Comparison of ENCODE assay signal across 18 cellular contexts in genomic region chr14:99265571-99265970, GRCh38. TPM values are rescaled to one million over a fixed set of nuclear protein-coding genes. Genes with fewer than 3 reads are reported as not detected.
A peak's percentile ranks its signal among the peaks of the same experiment; 100 is the strongest.
DNase-seq lines count a peak whose midpoint lies in the region; ATAC-seq and TF ChIP-seq lines count a peak whose summit lies in the region.
"Had no signal": no experiment of that assay in that cellular context is flagged by ENCODE, and none has a peak within 500 bp of the region (broad histone marks: within the 10 kb centered on the region; RNA-seq: fewer than 3 reads in every experiment).

No MANE protein-coding gene starts in this region.

- no peak overlapping the region for H2AFZ ChIP-seq in MM.1S (ENCODE audit: low read length)

- POLR2A ChIA-PET in activated CD4-positive, alpha-beta memory T cell treated with anti-CD3 and anti-CD28 coated beads for 36 hours (lab: Charles Lee) = interaction anchor here (0.7 to 19.8 kb wide), 11 partner anchors 8 to 1288 kb away, joined by 3 to 425 read pairs (median 7); no protein-coding TSS in a partner anchor

- H3K4me1 Mint-ChIP-seq in activated CD8-positive, alpha-beta memory T cell treated with anti-CD3 and anti-CD28 coated beads, Interleukin-2, amount 10 ng/mL, durations not matched to agents 7 days and 5 days = peaks cover 64% of the 10 kb centered on the region
- peaks cover 60% of the 10 kb centered on the region for H3K4me1 Mint-ChIP-seq in activated CD4-positive, alpha-beta memory T cell treated with anti-CD3 and anti-CD28 coated beads for 36 hours (ENCODE audit: low read depth)
- peaks cover 76% of the 10 kb centered on the region for H3K4me1 Mint-ChIP-seq in stimulated activated naive CD8-positive, alpha-beta T cell treated with anti-CD3 and anti-CD28 coated beads, Interleukin-15, amount 100 ng/mL, for 72 hours

- H3K27me3 Mint-ChIP-seq in activated CD8-positive, alpha-beta memory T cell treated with anti-CD3 and anti-CD28 coated beads, Interleukin-2, amount 10 ng/mL, durations not matched to agents 7 days and 5 days = peaks cover 2% of the 10 kb centered on the region
- no peaks in the 10 kb centered on the region for H3K27me3 Mint-ChIP-seq in activated CD4-positive, alpha-beta memory T cell treated with anti-CD3 and anti-CD28 coated beads for 36 hours
- no peaks in the 10 kb centered on the region for H3K27me3 Mint-ChIP-seq in stimulated activated naive CD8-positive, alpha-beta T cell treated with anti-CD3 and anti-CD28 coated beads, Interleukin-15, amount 100 ng/mL, for 72 hours

- H3K4me3 ChIP-seq in MM.1S (ENCODE audit: low read length) = no peak overlapping the region

- CTCF ChIA-PET in activated CD8-positive, alpha-beta memory T cell treated with anti-CD3 and anti-CD28 coated beads, Interleukin-2, amount 10 ng/mL, durations not matched to agents 7 days and 5 days (lab: Charles Lee) = interaction anchor here (1.1 to 14.3 kb wide), 20 partner anchors 9 to 1556 kb away, joined by 3 to 395 read pairs (median 6); no protein-coding TSS in a partner anchor
- CTCF ChIA-PET in activated CD4-positive, alpha-beta memory T cell treated with anti-CD3 and anti-CD28 coated beads for 36 hours (lab: Charles Lee) = interaction anchor here (0.7 to 10.4 kb wide), 23 partner anchors 17 to 1288 kb away, joined by 3 to 130 read pairs (median 8); no protein-coding TSS in a partner anchor

- no peak overlapping the region for H3K9ac ChIP-seq in MM.1S (ENCODE audit: low read length)

- H4K20me1 ChIP-seq in MM.1S (ENCODE audit: insufficient read depth, low read length) = no peaks in the 10 kb centered on the region

- no peaks in the 10 kb centered on the region for H3K9me3 Mint-ChIP-seq in activated CD8-positive, alpha-beta memory T cell treated with anti-CD3 and anti-CD28 coated beads, Interleukin-2, amount 10 ng/mL, durations not matched to agents 7 days and 5 days (ENCODE audit: low read depth)
- H3K9me3 Mint-ChIP-seq in activated CD4-positive, alpha-beta memory T cell treated with anti-CD3 and anti-CD28 coated beads for 36 hours = no peaks in the 10 kb centered on the region
- H3K9me3 Mint-ChIP-seq in stimulated activated naive CD8-positive, alpha-beta T cell treated with anti-CD3 and anti-CD28 coated beads, Interleukin-15, amount 100 ng/mL, for 72 hours = no peaks in the 10 kb centered on the region
- H3K9me3 Mint-ChIP-seq: memory B cell had no signal

- H3K36me3 Mint-ChIP-seq in activated CD8-positive, alpha-beta memory T cell treated with anti-CD3 and anti-CD28 coated beads, Interleukin-2, amount 10 ng/mL, durations not matched to agents 7 days and 5 days = peaks cover 50% of the 10 kb centered on the region
- peaks cover 61% of the 10 kb centered on the region for H3K36me3 Mint-ChIP-seq in activated CD4-positive, alpha-beta memory T cell treated with anti-CD3 and anti-CD28 coated beads for 36 hours
- H3K36me3 Mint-ChIP-seq: memory B cell had no signal

- no peak for ATAC-seq in activated CD8-positive, alpha-beta memory T cell treated with anti-CD3 and anti-CD28 coated beads, Interleukin-2, amount 10 ng/mL, durations not matched to agents 7 days and 5 days
- no peak for ATAC-seq in foreskin keratinocyte
- ATAC-seq in stimulated activated naive CD8-positive, alpha-beta T cell treated with anti-CD3 and anti-CD28 coated beads, Interleukin-15, amount 100 ng/mL, for 72 hours = no peak
- ATAC-seq: HCT116 had no signal

- no peaks in the 10 kb centered on the region for H3F3A ChIP-seq in MM.1S (ENCODE audit: insufficient read depth, low read length)

- H3K27ac Mint-ChIP-seq in activated CD8-positive, alpha-beta memory T cell treated with anti-CD3 and anti-CD28 coated beads, Interleukin-2, amount 10 ng/mL, durations not matched to agents 7 days and 5 days = peak overlapping the region; percentile 98
- peak overlapping the region; percentile 100 for H3K27ac Mint-ChIP-seq in activated CD4-positive, alpha-beta memory T cell treated with anti-CD3 and anti-CD28 coated beads for 36 hours
- peak overlapping the region; percentile 87 to 96 for H3K27ac Mint-ChIP-seq in stimulated activated naive CD8-positive, alpha-beta T cell treated with anti-CD3 and anti-CD28 coated beads, Interleukin-15, amount 100 ng/mL, for 72 hours
- H3K27ac Mint-ChIP-seq: memory B cell had no signal

- H3K27me3 ChIP-seq in foreskin keratinocyte (no peaks in the 10 kb centered on the region), MM.1S (replicated peaks; ENCODE audit: insufficient read depth, low read length) (no peaks in the 10 kb centered on the region)

- H3K4me2 ChIP-seq in MM.1S (ENCODE audit: low read depth, low read length) = no peak overlapping the region

- H3K4me1 ChIP-seq in foreskin keratinocyte (peaks cover 41% of the 10 kb centered on the region), MM.1S (ENCODE audit: low read length) (no peaks in the 10 kb centered on the region)
- H3K4me1 ChIP-seq: Caco-2 had no signal

- peak overlapping the region; percentile 96 for H3K4me3 Mint-ChIP-seq in activated CD8-positive, alpha-beta memory T cell treated with anti-CD3 and anti-CD28 coated beads, Interleukin-2, amount 10 ng/mL, durations not matched to agents 7 days and 5 days
- H3K4me3 Mint-ChIP-seq in activated CD4-positive, alpha-beta memory T cell treated with anti-CD3 and anti-CD28 coated beads for 36 hours = peak overlapping the region; percentile 96
- H3K4me3 Mint-ChIP-seq in stimulated activated naive CD8-positive, alpha-beta T cell treated with anti-CD3 and anti-CD28 coated beads, Interleukin-15, amount 100 ng/mL, for 72 hours = peak overlapping the region; percentile 90 to 98
- H3K4me3 Mint-ChIP-seq: memory B cell had no signal

- no peak for TF ChIP-seq CTCF in foreskin keratinocyte (conservative IDR thresholded peaks at IDR 0.05)
- TF ChIP-seq CTCF in MM.1S (IDR thresholded peaks at IDR 0.05; ENCODE audit: low read length) = no peak

- H3K9me2 ChIP-seq in MM.1S (replicated peaks; ENCODE audit: insufficient read depth, low read length) = no peaks in the 10 kb centered on the region

- H3K9me3 ChIP-seq in MM.1S (replicated peaks; ENCODE audit: insufficient read depth, low read length) = no peaks in the 10 kb centered on the region
- H3K9me3 ChIP-seq: Caco-2 had no signal

- no peaks in the 10 kb centered on the region for H3K79me2 ChIP-seq in MM.1S (ENCODE audit: low read length)

- intact Hi-C loops in activated CD4-positive, alpha-beta memory T cell treated with anti-CD3 and anti-CD28 coated beads for 36 hours (cut with micrococcal nuclease) = loop anchor here (5.0 to 10.0 kb wide), 5 partner anchors 283 to 1808 kb away; partner anchors contain the start of gene EVL

- H3K27ac ChIP-seq in foreskin keratinocyte = peak overlapping the region; percentile 92
- no peak overlapping the region for H3K27ac ChIP-seq in MM.1S (ENCODE audit: low read length)

- H3K36me3 ChIP-seq in MM.1S (replicated peaks; ENCODE audit: insufficient read depth, low read length) = no peaks in the 10 kb centered on the region

- DNase-seq in activated CD8-positive, alpha-beta memory T cell treated with anti-CD3 and anti-CD28 coated beads, Interleukin-2, amount 10 ng/mL, durations not matched to agents 7 days and 5 days = peak; percentile 50
- DNase-seq in activated CD8-positive, alpha-beta memory T cell treated with anti-CD3 and anti-CD28 coated beads, Interleukin-2, amount 50 U/mL, for 4 hours = no peak
- DNase-seq in activated CD4-positive, alpha-beta memory T cell treated with anti-CD3 and anti-CD28 coated beads for 36 hours = no peak
- DNase-seq in foreskin keratinocyte (no peak), HPDE6-E6E7 (ENCODE audit: extremely low spot score) (no peak), MM.1S (no peak)
- DNase-seq in stimulated activated naive CD8-positive, alpha-beta T cell treated with anti-CD3 and anti-CD28 coated beads, Interleukin-15, amount 100 ng/mL, for 72 hours = peak in 1 of 2 donors; percentile 12
- DNase-seq in stimulated activated CD4-positive, alpha-beta T cell treated with anti-CD3 and anti-CD28 coated beads, Interleukin-12 subunit alpha, Interleukin-12 subunit beta, amount 100 ng/mL, for 4 hours = no peak
- DNase-seq: activated CD4-positive, alpha-beta T cell treated with anti-CD3 and anti-CD28 coated beads, Interleukin-2, amount 50 U/mL, for 4 hours; Caco-2; NCI-H1105 treated with DMSO at 0.1 percent for 48 hours; NCI-H2227 treated with DMSO at 0.1 percent for 48 hours; NK-92 treated with Interleukin-12 subunit alpha and Interleukin-12 subunit beta, amount 100 ng/mL, for 24 hours; nucleus accumbens; SHP77; T-helper 9 cell had no signal

RNA-seq across cellular contexts. Expression of gene BCL11B, which starts 6.4 kb away (rescaled TPM):
- 10 to 100 TPM; 53.0 to 66.2 TPM for total RNA-seq in activated CD8-positive, alpha-beta memory T cell treated with anti-CD3 and anti-CD28 coated beads, Interleukin-2, amount 10 ng/mL, durations not matched to agents 7 days and 5 days
- total RNA-seq in activated CD4-positive, alpha-beta memory T cell treated with anti-CD3 and anti-CD28 coated beads for 36 hours = 10 to 100 TPM; 48.9 to 49.1 TPM
- total RNA-seq in foreskin keratinocyte = 15.4 and 16.3 TPM in 2 replicates
- polyA plus RNA-seq in foreskin keratinocyte = 3.8 and 4.4 TPM in 2 replicates
